In the genomic region with DNA sequence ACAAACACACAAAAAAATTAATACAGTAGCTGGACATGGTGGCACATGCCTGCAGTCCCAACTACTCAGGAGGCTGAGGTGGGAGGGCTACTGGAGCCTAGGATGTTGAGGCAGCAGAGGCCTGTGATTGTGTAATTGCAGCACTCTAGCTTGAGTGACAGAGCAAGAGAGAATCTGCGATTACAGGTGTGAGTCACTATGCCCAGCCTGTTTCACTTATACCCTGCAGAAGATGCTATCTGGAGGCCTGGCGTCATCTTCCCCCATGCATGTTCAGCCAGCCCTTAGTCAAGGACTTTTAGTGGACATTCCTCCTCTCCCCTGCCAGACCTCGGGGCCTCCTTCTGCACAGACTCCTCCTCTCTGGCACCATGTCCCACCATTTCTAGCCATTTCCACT, we compare ENCODE assay signal across 10 cellular contexts. TPM values are rescaled to one million over a fixed set of nuclear protein-coding genes. Genes with fewer than 3 reads are reported as not detected.
DNase-seq lines count a peak whose midpoint lies in the region; ATAC-seq, FAIRE-seq and TF ChIP-seq lines count a peak whose summit lies in the region.
"Had no signal": no experiment of that assay in that cellular context is flagged by ENCODE, and none has a peak within 500 bp of the region (broad histone marks: within the 10 kb centered on the region; RNA-seq: fewer than 3 reads in every experiment).

No MANE protein-coding gene starts in this region.

- H3K4me2 ChIP-seq in HepG2 (ENCODE audit: low read depth, low read length) (no peak overlapping the region), PC-3 (ENCODE audit: low read length) (peak overlapping the region; percentile 55; the same call in 1 of the 2 replicates)

- H3K9me3 ChIP-seq in HepG2 (ENCODE audit: low read length) (no peaks in the 10 kb centered on the region), right lobe of liver (no peaks in the 10 kb centered on the region), PC-3 (ENCODE audit: low read length) (no peaks in the 10 kb centered on the region), mucosa of descending colon (no peaks in the 10 kb centered on the region)

- WGBS in HepG2 (ENCODE audit: low lambda C conversion rate): 10% methylated on average over 2 of the region's 3 CpGs
- WGBS in right lobe of liver (ENCODE audit: insufficient coverage, low coverage, low lambda C conversion rate, missing lambda C conversion rate): 58% methylated on average over 2 of the region's 3 CpGs

- POLR2A ChIA-PET in HepG2 (lab: Yijun Ruan, JAX): no interaction called here
- POLR2A ChIA-PET in PC-3 (lab: Charles Lee; ENCODE audit: unreplicated experiment): no interaction called here

- intact Hi-C loops in HepG2 (cut with micrococcal nuclease; ENCODE audit: unreplicated experiment): loop anchor here (5.0 kb wide), 1 partner anchor 58 kb away; no protein-coding TSS in a partner anchor
- intact Hi-C loops in right lobe of liver (cut with DNase I): no loop called here
- intact Hi-C loops in PC-3 (cut with micrococcal nuclease): loop anchor here (5.0 kb wide), 1 partner anchor 33 kb away; no protein-coding TSS in a partner anchor
- intact Hi-C loops in mucosa of descending colon (cut with DNase I, micrococcal nuclease): loop anchor here in 1 of 2 donors (5.0 kb wide), 1 partner anchor 53 kb away; no protein-coding TSS in a partner anchor

- H3F3A ChIP-seq in PC-3 (ENCODE audit: low read length, unreplicated experiment): no peaks in the 10 kb centered on the region

- TF ChIP-seq EP300 in HepG2 (IDR thresholded peaks at IDR 0.05; ENCODE audit: low read depth in 2 of 2, low read length in 2 of 2) (no peak), HepG2 (CRISPR knock-in tag; IDR thresholded peaks at IDR 0.05; ENCODE audit: borderline replicate concordance) (no peak)

- BruUV-seq in HepG2 (replicated peaks; lab: Mats Ljungman, UMichigan) (no TSS peak), PC-3 (replicated peaks; lab: Mats Ljungman, UMichigan) (no TSS peak)

- H3K9ac ChIP-seq in HepG2 (ENCODE audit: insufficient read depth, low read depth, low read length) (no peak overlapping the region), PC-3 (ENCODE audit: low read length) (no peak overlapping the region)

- DNase-seq in HepG2 (ENCODE audit: low spot score) (no peak), right lobe of liver (no peak), PC-3 (peak; percentile 87), fibroblast of mammary gland (ENCODE audit: low read depth) (peak; percentile 74), mucosa of descending colon (no peak), ecto neural progenitor cell (ENCODE audit: low spot score) (no peak), cerebellar nuclear complex (lab: John Stamatoyannopoulos, UW) (no peak)
- DNase-seq: NCI-H2171, T-cell had no signal

- H3K27me3 ChIP-seq in HepG2 (ENCODE audit: control insufficient read depth in 1 of 2, insufficient read depth in 2 of 2, low read length in 2 of 2) (no peaks in the 10 kb centered on the region; a peak in 1 of 5 replicates), right lobe of liver (no peaks in the 10 kb centered on the region), PC-3 (ENCODE audit: low read length) (no peaks in the 10 kb centered on the region)

- no peak for TF ChIP-seq CTCF in HepG2 (CRISPR knock-in tag; IDR thresholded peaks at IDR 0.05)
- TF ChIP-seq CTCF in right lobe of liver (IDR thresholded peaks at IDR 0.05): no peak
- no peak for TF ChIP-seq CTCF in PC-3 (conservative IDR thresholded peaks at IDR 0.05; ENCODE audit: low read depth, low read length)
- no peak for TF ChIP-seq CTCF in fibroblast of mammary gland (conservative IDR thresholded peaks at IDR 0.05; ENCODE audit: control insufficient read depth, insufficient read depth, low read depth, low read length)
- TF ChIP-seq CTCF in mucosa of descending colon (IDR thresholded peaks at IDR 0.05): no peak

- H2AFZ ChIP-seq in HepG2 (ENCODE audit: low read length) (no peak overlapping the region), PC-3 (ENCODE audit: low read length) (no peak overlapping the region)

- H3K36me3 ChIP-seq in HepG2 (replicated peaks in 1 of 2; ENCODE audit: control insufficient read depth in 1 of 2, insufficient read depth in 2 of 2, low read length in 2 of 2) (no peaks in the 10 kb centered on the region), right lobe of liver (no peaks in the 10 kb centered on the region), PC-3 (ENCODE audit: low read depth, low read length) (no peaks in the 10 kb centered on the region), mucosa of descending colon (ENCODE audit: low read depth) (no peaks in the 10 kb centered on the region)

- no peak for FAIRE-seq in HepG2 (lab: Jason Lieb, UNC)

- ATAC-seq in HepG2: no peak; the same call in 2 of the 3 replicates
- no peak for ATAC-seq in right lobe of liver
- peak; percentile 90 for ATAC-seq in PC-3
- no peak for ATAC-seq in mucosa of descending colon
- no peak for ATAC-seq in GM18907 (IDR thresholded peaks at IDR 0.05; ENCODE audit: unreplicated experiment)
- ATAC-seq: T-cell had no signal

- H4K20me1 ChIP-seq in HepG2 (ENCODE audit: insufficient read depth, low read length) (no peaks in the 10 kb centered on the region), PC-3 (ENCODE audit: low read length) (no peaks in the 10 kb centered on the region)

- H3K4me1 ChIP-seq in HepG2 (ENCODE audit: insufficient read depth, low read length) (peaks cover 10% of the 10 kb centered on the region; the same call in 1 of the 2 replicates), right lobe of liver (no peaks in the 10 kb centered on the region), PC-3 (ENCODE audit: insufficient read depth, low read length) (peaks cover 9% of the 10 kb centered on the region; the same call in 1 of the 2 replicates), mucosa of descending colon (ENCODE audit: low read depth) (no peaks in the 10 kb centered on the region)

- H3K27ac ChIP-seq in HepG2 (ENCODE audit: extremely low read length, insufficient read depth, low read length): no peak overlapping the region
- H3K27ac ChIP-seq in right lobe of liver: no peak overlapping the region
- H3K27ac ChIP-seq in PC-3 (ENCODE audit: low read length): peak overlapping the region; percentile 54

- CTCF ChIA-PET in HepG2 (lab: Yijun Ruan, JAX; ENCODE audit: low intra/inter-chr PET ratio, low total read pairs) (no interaction called here), PC-3 (lab: Charles Lee) (no interaction called here)

- TF ChIP-seq RAD21 in HepG2 (CRISPR knock-in tag; IDR thresholded peaks at IDR 0.05): no peak

- H3K79me2 ChIP-seq in HepG2 (ENCODE audit: insufficient read depth, low read length) (no peaks in the 10 kb centered on the region), PC-3 (ENCODE audit: low read length) (no peaks in the 10 kb centered on the region)

- H3K4me3 ChIP-seq in HepG2 (replicated peaks in 1 of 3; ENCODE audit: insufficient read depth in 1 of 3, low read depth in 2 of 3, low read length in 3 of 3): no peak overlapping the region
- H3K4me3 ChIP-seq in right lobe of liver: no peak overlapping the region
- H3K4me3 ChIP-seq in PC-3 (ENCODE audit: low read length): no peak overlapping the region
- H3K4me3 ChIP-seq in fibroblast of mammary gland (ENCODE audit: control insufficient read depth, low read depth, low read length): no peak overlapping the region
- H3K4me3 ChIP-seq in mucosa of descending colon: no peak overlapping the region

- H3K9me2 ChIP-seq in PC-3 (replicated peaks; ENCODE audit: low read length): no peaks in the 10 kb centered on the region

- in situ Hi-C loops in HepG2 (cut with HindIII; ENCODE audit: extremely low pct_ligation_motif_present, low pct_unique_long_range_greater_than_20kb): no loop called here

- TF ChIP-seq POLR2A in HepG2 (IDR thresholded peaks at IDR 0.05; ENCODE audit: insufficient read depth in 1 of 2, low read depth in 2 of 2, low read length in 2 of 2): no peak
- no peak for TF ChIP-seq POLR2A in right lobe of liver (IDR thresholded peaks at IDR 0.05)

TF ChIP-seq in HepG2, 621 proteins besides CTCF, POLR2A, EP300 and RAD21 (continues in another document):
- TF ChIP-seq KDM5B (CRISPR knock-in tag; IDR thresholded peaks at IDR 0.05; ENCODE audit: borderline replicate concordance) (no peak), EED (CRISPR knock-in tag; IDR thresholded peaks at IDR 0.05) (no peak), CEBPG (CRISPR knock-in tag; IDR thresholded peaks at IDR 0.05) (0 out of 2 replicates have a peak, but pooled peaks have one; percentile 4)

RNA-seq across cellular contexts. Expression of gene RCC2, which starts 36.3 kb away (rescaled TPM):
- total RNA-seq in HepG2 (2016; rRNA removed; fragmentation: Illumina TruSeq; extraction: Trizol) (55.8 and 58.3 TPM in 2 replicates), right lobe of liver (10 to 100 TPM in 4 of 6 experiments, 1 to 10 TPM in 2; 7.7 to 15.6 (median 11.6) TPM), PC-3 (2014; rRNA removed) (82.7 and 95.2 TPM in 2 replicates), mucosa of descending colon (10 to 100 TPM; 47.1 to 73.3 (median 55.1) TPM)
- 4.8 TPM in 2 replicates for total RNA-seq in HepG2 (2016; cell fraction: cytosol; rRNA removed; fragmentation: Illumina TruSeq; extraction: Trizol; ENCODE audit: low read depth)
- 47.1 and 59.6 TPM in 2 replicates for total RNA-seq in HepG2 (2016; cell fraction: insoluble cytoplasmic fraction; rRNA removed; fragmentation: Illumina TruSeq; extraction: Trizol)
- total RNA-seq in HepG2 (2016; cell fraction: membrane; rRNA removed; fragmentation: Illumina TruSeq; extraction: Trizol): 18.1 and 20.4 TPM in 2 replicates
- 27.9 and 29.9 TPM in 2 replicates for total RNA-seq in HepG2 (2016; cell fraction: nucleus; rRNA removed; fragmentation: Illumina TruSeq; extraction: Trizol)
- polyA plus RNA-seq in HepG2 (2011; rRNA removed): 20.5 TPM in 2 replicates
- polyA plus RNA-seq in HepG2 (2011; cell fraction: cytosol; rRNA removed): 18.5 and 19.0 TPM in 2 replicates
- 42.4 and 51.1 TPM in 2 replicates for polyA plus RNA-seq in HepG2 (2011; cell fraction: nucleus; rRNA removed)
- polyA plus RNA-seq in HepG2 (2012): 21.1 and 23.9 TPM in 2 replicates
- polyA plus RNA-seq in HepG2 (2016; cell fraction: cytosol; fragmentation: Illumina TruSeq; extraction: Trizol; ENCODE audit: low read depth): 2.8 and 3.2 TPM in 2 replicates
- 46.1 and 61.1 TPM in 2 replicates for polyA plus RNA-seq in HepG2 (2016; cell fraction: insoluble cytoplasmic fraction; fragmentation: Illumina TruSeq; extraction: Trizol; ENCODE audit: low read depth)
- polyA plus RNA-seq in HepG2 (2016; cell fraction: membrane; fragmentation: Illumina TruSeq; extraction: Trizol; ENCODE audit: low read depth): 11.0 and 11.8 TPM in 2 replicates
- 53.8 and 58.4 TPM in 2 replicates for polyA plus RNA-seq in HepG2 (2016; cell fraction: nucleus; fragmentation: Illumina TruSeq; extraction: Trizol; ENCODE audit: insufficient read depth, low read depth)
- 87.9 and 245 TPM in 2 replicates for polyA minus RNA-seq in HepG2 (2011; rRNA and poly(A)+ RNA removed; ENCODE audit: low replicate concordance)
- polyA minus RNA-seq in HepG2 (2011; cell fraction: cytosol; rRNA and poly(A)+ RNA removed): 23.5 and 33.8 TPM in 2 replicates
- polyA minus RNA-seq in HepG2 (2011; cell fraction: nucleus; rRNA and poly(A)+ RNA removed): 10.8 and 12.2 TPM in 2 replicates

Comparison
In these comparisons a context has a peak if more than half of its experiments do, and no peak if none do; other contexts are left out.
1. intact Hi-C loops: an anchor here in HepG2 (5.0 kb wide) and PC-3 (5.0 kb wide); none called in right lobe of liver.
2. DNase-seq: peak in PC-3 (single experiment) and fibroblast of mammary gland (single experiment); none in HepG2 (single experiment), right lobe of liver (0 of 3), mucosa of descending colon (0 of 3), ecto neural progenitor cell (single experiment) and cerebellar nuclear complex (0 of 2).